8 cellular contexts compared by ENCODE assay signal in genomic region chr19:13834308-13834790, GRCh38. TPM values are rescaled to one million over a fixed set of nuclear protein-coding genes. Genes with fewer than 3 reads are reported as not detected.
DNase-seq lines count a peak whose midpoint lies in the region; ATAC-seq, FAIRE-seq and TF ChIP-seq lines count a peak whose summit lies in the region.

No MANE protein-coding gene starts in this region.

- H4K91ac ChIP-seq in mesenchymal stem cell (ENCODE audit: low read length): no peak overlapping the region

- FAIRE-seq in A549 (lab: Jason Lieb, UNC) (no peak), GM12878 (lab: Jason Lieb, UNC) (no peak)

- H3K79me2 ChIP-seq in GM12878 (ENCODE audit: control insufficient read depth, insufficient read depth, low read length): peaks cover 21% of the 10 kb centered on the region

- H2BK12ac ChIP-seq in mesenchymal stem cell (ENCODE audit: low read length in 2 of 2): peak overlapping the region in 1 of 2 experiments; percentile 74

- TF ChIP-seq POLR2A in A549 (IDR thresholded peaks at IDR 0.05; ENCODE audit: low read length) (no peak), GM12878 (IDR thresholded peaks at IDR 0.05; ENCODE audit: low read depth, low read length) (no peak)

- TF ChIP-seq CTCF in A549 (IDR thresholded peaks at IDR 0.05) (no peak), GM12878 (IDR thresholded peaks at IDR 0.05 in 2 of 3, conservative IDR thresholded peaks at IDR 0.05 in 1 of 3; ENCODE audit: control insufficient read depth in 2 of 3, extremely low read depth in 1 of 3, insufficient read depth in 1 of 3, low read depth in 3 of 3, low read length in 3 of 3) (no peak)

- H3K14ac ChIP-seq in mesenchymal stem cell (ENCODE audit: low read length in 2 of 2): no peak overlapping the region

- no peak overlapping the region for H3K18ac ChIP-seq in mesenchymal stem cell (ENCODE audit: low read depth in 1 of 2, low read length in 2 of 2)

- H4K8ac ChIP-seq in mesenchymal stem cell (ENCODE audit: low read length): no peak overlapping the region

- no peak for TF ChIP-seq RAD21 in A549 (conservative IDR thresholded peaks at IDR 0.05 in 1 of 2, IDR thresholded peaks at IDR 0.05 in 1 of 2)
- no peak for TF ChIP-seq RAD21 in GM12878 (IDR thresholded peaks at IDR 0.05; ENCODE audit: insufficient read depth, low read depth, low read length)

- peak overlapping the region in 1 of 2 experiments; percentile 60 for H3K23ac ChIP-seq in mesenchymal stem cell (ENCODE audit: low read length in 2 of 2)

- H3K27me3 ChIP-seq in GM12878 (replicated peaks in 1 of 2; ENCODE audit: control insufficient read depth in 2 of 2, insufficient read depth in 2 of 2, low read length in 1 of 2): no peaks in the 10 kb centered on the region
- H3K27me3 ChIP-seq in mesenchymal stem cell (ENCODE audit: control insufficient read depth in 1 of 2, insufficient read depth in 1 of 2, low read length in 2 of 2): no peaks in the 10 kb centered on the region

- H3K79me1 ChIP-seq in mesenchymal stem cell (replicated peaks; ENCODE audit: low read length, poor library complexity, severe bottlenecking): no peaks in the 10 kb centered on the region

- H3K36me3 Mint-ChIP-seq in IgD-negative memory B cell: no peaks in the 10 kb centered on the region

- H3K9me3 Mint-ChIP-seq in IgD-negative memory B cell: no peaks in the 10 kb centered on the region

- H3K9ac ChIP-seq in GM12878 (ENCODE audit: control insufficient read depth, insufficient read depth, low read length) (no peak overlapping the region; the same call in 1 of the 2 replicates), mesenchymal stem cell (ENCODE audit: low read length) (peak overlapping the region; percentile 79)

- RAD21 ChIA-PET in GM12878 (lab: Charles Lee; ENCODE audit: unreplicated experiment): interaction anchor here (1.3 kb wide), 2 partner anchors 28 to 37 kb away, joined by 3 to 9 read pairs; no protein-coding TSS in a partner anchor

- peak; percentile 55 to 87 for DNase-seq in A549 (ENCODE audit: low read depth in 1 of 2, low spot score in 1 of 2)
- DNase-seq in GM12878 (ENCODE audit: low read depth, low spot score): no peak
- peak; percentile 90 for DNase-seq in mesenchymal stem cell
- no peak for DNase-seq in GDM1 (lab: John Stamatoyannopoulos, UW)
- DNase-seq in KG1 (lab: John Stamatoyannopoulos, UW): no peak
- no peak for DNase-seq in SK-N-DZ (ENCODE audit: low spot score)

- intact Hi-C loops in GM12878 (cut with micrococcal nuclease; ENCODE audit: unreplicated experiment): no loop called here

- no peak overlapping the region for H3K4ac ChIP-seq in mesenchymal stem cell (ENCODE audit: low read depth in 1 of 2, low read length in 2 of 2)

- BruUV-seq in GM12878 (replicated peaks; lab: Mats Ljungman, UMichigan): no TSS peak

- peak overlapping the region; percentile 95 to 99 (median 98) for H3K27ac Mint-ChIP-seq in IgD-negative memory B cell

- POLR2A ChIA-PET in A549 (lab: Yijun Ruan, JAX) (interaction anchor here (0.6 to 3.6 kb wide), 7 partner anchors 10 to 39 kb away, joined by 3 to 37 read pairs (median 5); partner anchors contain the start of gene ZSWIM4), GM12878 (lab: Charles Lee) (interaction anchor here (0.5 to 5.0 kb wide), 3 partner anchors 13 to 301 kb away, joined by 7 to 31 read pairs (median 31); partner anchors contain the start of gene ZSWIM4)

- no peak overlapping the region for H2BK120ac ChIP-seq in mesenchymal stem cell (ENCODE audit: low read depth, low read length)

- H2BK15ac ChIP-seq in mesenchymal stem cell (ENCODE audit: low read depth, poor library complexity, severe bottlenecking): peak overlapping the region; percentile 30

- ATAC-seq in A549: peak; percentile 5 to 21
- no peak for ATAC-seq in GM12878
- ATAC-seq in HG03354 (IDR thresholded peaks at IDR 0.05; ENCODE audit: poor library complexity, severe bottlenecking, unreplicated experiment): no peak

- H3K4me2 ChIP-seq in A549 (peak overlapping the region; percentile 100), GM12878 (ENCODE audit: control insufficient read depth, insufficient read depth) (peak overlapping the region; percentile 98; the same call in 1 of the 2 replicates), mesenchymal stem cell (ENCODE audit: low read length, poor library complexity, severe bottlenecking) (no peak overlapping the region)

- H3K4me1 ChIP-seq in A549 (peaks cover 58% of the 10 kb centered on the region), GM12878 (ENCODE audit: control insufficient read depth, insufficient read depth, low read length) (peaks cover 35% of the 10 kb centered on the region), mesenchymal stem cell (ENCODE audit: control insufficient read depth, insufficient read depth, low read depth, low read length) (peaks cover 53% of the 10 kb centered on the region)

- H4K20me1 ChIP-seq in GM12878 (ENCODE audit: control insufficient read depth, insufficient read depth): no peaks in the 10 kb centered on the region

- CTCF ChIA-PET in A549 (lab: Yijun Ruan, JAX) (interaction anchor here (0.5 to 10.7 kb wide), 6 partner anchors 22 to 50 kb away, joined by 3 to 271 read pairs (median 4); no protein-coding TSS in a partner anchor), GM12878 (lab: Yijun Ruan, JAX) (interaction anchor here (0.7 to 1.3 kb wide), 6 partner anchors 12 to 282 kb away, joined by 3 to 6 read pairs (median 4); no protein-coding TSS in a partner anchor)

- SMC1A ChIA-PET in GM12878 (lab: Charles Lee; ENCODE audit: uncharacterized antibody, unreplicated experiment): interaction anchor here (0.6 to 1.2 kb wide), 2 partner anchors 27 to 38 kb away, joined by 3 read pairs; no protein-coding TSS in a partner anchor

- no peak overlapping the region for H2BK5ac ChIP-seq in mesenchymal stem cell (ENCODE audit: low read depth, low read length, poor library complexity, severe bottlenecking)

- no peaks in the 10 kb centered on the region for H3K27me3 Mint-ChIP-seq in IgD-negative memory B cell

- no peaks in the 10 kb centered on the region for H3K9me3 ChIP-seq in A549
- H3K9me3 ChIP-seq in GM12878 (replicated peaks; ENCODE audit: control insufficient read depth, insufficient read depth, low read length): no peaks in the 10 kb centered on the region
- H3K9me3 ChIP-seq in mesenchymal stem cell (ENCODE audit: control insufficient read depth, low read length): no peaks in the 10 kb centered on the region

- H2AFZ ChIP-seq in GM12878 (ENCODE audit: control insufficient read depth, low read depth, low read length): no peak overlapping the region
- no peak overlapping the region for H2AFZ ChIP-seq in mesenchymal stem cell (ENCODE audit: low read depth, low read length)

- H3K4me3 ChIP-seq in A549 (0 out of 3 replicates have a peak overlapping the region, but pooled peaks have one; percentile 6), GM12878 (0 out of 2 replicates have a peak overlapping the region, but pooled peaks have one; percentile 57), mesenchymal stem cell (ENCODE audit: insufficient read depth in 1 of 2, low read depth in 1 of 2, low read length in 2 of 2) (peak overlapping the region in 1 of 2 experiments; percentile 54)

- in situ Hi-C loops in GM12878 (cut with MboI): no loop called here

- H3K36me3 ChIP-seq in GM12878 (ENCODE audit: control insufficient read depth in 2 of 2, insufficient read depth in 2 of 2, low read length in 1 of 2) (peaks cover 0 to 3% of the 10 kb centered on the region in 2 experiments; a peak in 1 of 4 replicates), mesenchymal stem cell (ENCODE audit: control insufficient read depth in 1 of 2, insufficient read depth in 2 of 2, low read depth in 1 of 2, low read length in 2 of 2) (peaks cover 57 to 72% of the 10 kb centered on the region in 2 experiments)

- TF ChIP-seq EP300 in A549 (IDR thresholded peaks at IDR 0.05): no peak
- TF ChIP-seq EP300 in GM12878 (IDR thresholded peaks at IDR 0.05; ENCODE audit: borderline replicate concordance in 1 of 2, control insufficient read depth in 1 of 2, low read depth in 2 of 2, low read length in 2 of 2): no peak

- 2% methylated on average over 6 of the region's 9 CpGs for WGBS in A549 (ENCODE audit: missing lambda C conversion rate)
- WGBS in GM12878 (ENCODE audit: insufficient coverage, insufficient replicate concordance, low lambda C conversion rate, missing lambda C conversion rate): 72% methylated on average over 9 of the region's 9 CpGs
- WGBS in mesenchymal stem cell: 54% methylated on average over 8 of the region's 9 CpGs

- peak overlapping the region; percentile 100 for H3K27ac ChIP-seq in A549
- H3K27ac ChIP-seq in GM12878 (ENCODE audit: control insufficient read depth, insufficient read depth): no peak overlapping the region; the same call in 1 of the 2 replicates
- peak overlapping the region; percentile 69 for H3K27ac ChIP-seq in mesenchymal stem cell (ENCODE audit: low read length, poor library complexity, severe bottlenecking)

- peak overlapping the region; percentile 85 to 98 (median 93) for H3K4me3 Mint-ChIP-seq in IgD-negative memory B cell

- peaks cover 18 to 27% (median 26%) of the 10 kb centered on the region in 3 donors for H3K4me1 Mint-ChIP-seq in IgD-negative memory B cell

- peak overlapping the region; percentile 84 for H2AK5ac ChIP-seq in mesenchymal stem cell (ENCODE audit: low read length, severe bottlenecking)

RNA-seq across cellular contexts. Expression of gene ZSWIM4, which starts 39.1 kb away (rescaled TPM):
- polyA plus RNA-seq in A549 (2011; rRNA removed) (1.6 and 1.7 TPM in 2 replicates), A549 (2017; fragmentation: RNase III; extraction: RNeasy Plus Mini Kit Qiagen cat#74134 plus additional on column Dnase treatment) (3.4 to 3.9 TPM (median 3.7 TPM) in 3 replicates), IgD-negative memory B cell (1.2 TPM), GM12878 (2011; rRNA removed) (0.66 and 1.3 TPM in 2 replicates), GM12878 (2014; fragmentation: Illumina TruSeq; extraction: Trizol) (1.6 and 2.2 TPM in 2 replicates), GM12878 (2014; fragmentation: Nextera tagmentation; extraction: Ambion mirVana) (not detected), GM12878 (2014; rRNA removed) (5.1 and 5.6 TPM in 2 replicates), GM12878 (2016; fragmentation: Nextera tagmentation; extraction: Ambion mirVana) (1 to 10 TPM in 1 of 2 experiments, under 1 TPM in 1; 0.73 to 1.2 TPM)
- polyA plus RNA-seq in A549 (2012; cell fraction: cytosol; rRNA removed): 3.0 and 4.5 TPM in 2 replicates
- 6.2 and 8.3 TPM in 2 replicates for polyA plus RNA-seq in A549 (2012; cell fraction: nucleus; rRNA removed)
- 2.6 and 3.2 TPM in 2 replicates for polyA minus RNA-seq in A549 (2011; rRNA and poly(A)+ RNA removed)
- total RNA-seq in GM12878 (2013; cell fraction: nucleolus; rRNA removed): 12.5 and 13.0 TPM in 2 replicates
- total RNA-seq in GM12878 (2014; rRNA removed) (3.1 TPM in 2 replicates), GM12878 (2014; rRNA removed; fragmentation: Illumina TruSeq; extraction: Trizol) (1.1 and 1.2 TPM in 2 replicates), GM12878 (2021) (11.1 and 12.2 TPM in 2 replicates)
- polyA plus RNA-seq in GM12878 (2011; ENCODE audit: low read depth): 1.1 TPM
- 2.6 TPM in 2 replicates for polyA plus RNA-seq in GM12878 (2011; cell fraction: cytosol; rRNA removed)
- 3.2 and 4.0 TPM in 2 replicates for polyA plus RNA-seq in GM12878 (2011; cell fraction: nucleus; rRNA removed)
- 4.9 and 6.1 TPM in 2 replicates for polyA plus RNA-seq in GM12878 (2012)
- 1.8 and 5.0 TPM in 2 replicates for polyA minus RNA-seq in GM12878 (2011; rRNA and poly(A)+ RNA removed)
- polyA minus RNA-seq in GM12878 (2011; cell fraction: cytosol; rRNA and poly(A)+ RNA removed): 3.1 and 3.2 TPM in 2 replicates
- polyA minus RNA-seq in GM12878 (2011; cell fraction: nucleus; rRNA and poly(A)+ RNA removed): 1.9 and 2.9 TPM in 2 replicates
- polyA plus RNA-seq in mesenchymal stem cell (2013, experiment 1 of 2): 6.3 TPM
- polyA plus RNA-seq in mesenchymal stem cell (2013, experiment 2 of 2): 6.2 TPM
- polyA plus RNA-seq in SK-N-DZ (2014; cell fraction: cytosol; rRNA removed): 6.1 and 6.4 TPM in 2 replicates
- 4.0 and 11.4 TPM in 2 replicates for polyA plus RNA-seq in SK-N-DZ (2014; cell fraction: nucleus; rRNA removed)

RNA-seq across cellular contexts. Expression of gene NANOS3, which starts 42.6 kb away (rescaled TPM):
- polyA plus RNA-seq in A549 (2011; rRNA removed): 0.31 and 0.53 TPM in 2 replicates
- polyA plus RNA-seq in A549 (2012; cell fraction: cytosol; rRNA removed): 0.79 and 1.8 TPM in 2 replicates
- 2.4 and 2.7 TPM in 2 replicates for polyA plus RNA-seq in A549 (2012; cell fraction: nucleus; rRNA removed)
- 0.78 to 1.2 TPM (median 1.1 TPM) in 3 replicates for polyA plus RNA-seq in A549 (2017; fragmentation: RNase III; extraction: RNeasy Plus Mini Kit Qiagen cat#74134 plus additional on column Dnase treatment)
- not detected in 2 replicates for polyA minus RNA-seq in A549 (2011; rRNA and poly(A)+ RNA removed)
- not detected for polyA plus RNA-seq in IgD-negative memory B cell
- 3.9 and 5.7 TPM in 2 replicates for total RNA-seq in GM12878 (2013; cell fraction: nucleolus; rRNA removed)
- total RNA-seq in GM12878 (2014; rRNA removed): 0.54 and 1.5 TPM in 2 replicates
- 1.5 and 1.6 TPM in 2 replicates for total RNA-seq in GM12878 (2014; rRNA removed; fragmentation: Illumina TruSeq; extraction: Trizol)
- total RNA-seq in GM12878 (2021): 1.5 and 1.7 TPM in 2 replicates
- not detected for polyA plus RNA-seq in GM12878 (2011; ENCODE audit: low read depth)
- 0.24 and 0.69 TPM in 2 replicates for polyA plus RNA-seq in GM12878 (2011; rRNA removed)
- polyA plus RNA-seq in GM12878 (2011; cell fraction: cytosol; rRNA removed): 1.4 and 1.5 TPM in 2 replicates
- polyA plus RNA-seq in GM12878 (2011; cell fraction: nucleus; rRNA removed): 2.5 and 2.7 TPM in 2 replicates
- polyA plus RNA-seq in GM12878 (2012): 0.94 and 1.0 TPM in 2 replicates
- 1.00 TPM in 1 of 2 replicates, not detected in the other for polyA plus RNA-seq in GM12878 (2014; fragmentation: Illumina TruSeq; extraction: Trizol)
- under 1 TPM; 0.31 to 0.80 TPM for polyA plus RNA-seq in GM12878 (2014; fragmentation: Nextera tagmentation; extraction: Ambion mirVana)
- polyA plus RNA-seq in GM12878 (2014; rRNA removed): 0.81 and 2.3 TPM in 2 replicates
- polyA plus RNA-seq in GM12878 (2016; fragmentation: Nextera tagmentation; extraction: Ambion mirVana): under 1 TPM; 0.53 to 0.62 TPM
- polyA minus RNA-seq in GM12878 (2011; rRNA and poly(A)+ RNA removed): 0.82 TPM in 1 of 2 replicates, not detected in the other
- polyA minus RNA-seq in GM12878 (2011; cell fraction: cytosol; rRNA and poly(A)+ RNA removed): not detected in 2 replicates
- 1.6 TPM in 1 of 2 replicates, not detected in the other for polyA minus RNA-seq in GM12878 (2011; cell fraction: nucleus; rRNA and poly(A)+ RNA removed)
- 1.4 TPM for polyA plus RNA-seq in mesenchymal stem cell (2013, experiment 1 of 2)
- 3.1 TPM for polyA plus RNA-seq in mesenchymal stem cell (2013, experiment 2 of 2)
- 0.72 and 0.95 TPM in 2 replicates for polyA plus RNA-seq in SK-N-DZ (2014; cell fraction: cytosol; rRNA removed)
- 14.5 and 24.4 TPM in 2 replicates for polyA plus RNA-seq in SK-N-DZ (2014; cell fraction: nucleus; rRNA removed)

Comparison
In these comparisons a context has a peak if more than half of its experiments do, and no peak if none do; other contexts are left out.
1. ATAC-seq: peak in A549 (2 of 2); none in GM12878 (single experiment) and HG03354 (single experiment).
2. DNase-seq: peak in A549 (2 of 2) and mesenchymal stem cell (single experiment); none in GM12878 (single experiment), GDM1 (single experiment), KG1 (single experiment) and SK-N-DZ (single experiment).
3. Of the 24 proteins assayed by ChIP-seq in both GM12878 and A549: peak only in GM12878: none; only in A549: ESRRA, MAX and POLR2AphosphoS2; in both: none; in neither: 21.